In the genomic region with DNA sequence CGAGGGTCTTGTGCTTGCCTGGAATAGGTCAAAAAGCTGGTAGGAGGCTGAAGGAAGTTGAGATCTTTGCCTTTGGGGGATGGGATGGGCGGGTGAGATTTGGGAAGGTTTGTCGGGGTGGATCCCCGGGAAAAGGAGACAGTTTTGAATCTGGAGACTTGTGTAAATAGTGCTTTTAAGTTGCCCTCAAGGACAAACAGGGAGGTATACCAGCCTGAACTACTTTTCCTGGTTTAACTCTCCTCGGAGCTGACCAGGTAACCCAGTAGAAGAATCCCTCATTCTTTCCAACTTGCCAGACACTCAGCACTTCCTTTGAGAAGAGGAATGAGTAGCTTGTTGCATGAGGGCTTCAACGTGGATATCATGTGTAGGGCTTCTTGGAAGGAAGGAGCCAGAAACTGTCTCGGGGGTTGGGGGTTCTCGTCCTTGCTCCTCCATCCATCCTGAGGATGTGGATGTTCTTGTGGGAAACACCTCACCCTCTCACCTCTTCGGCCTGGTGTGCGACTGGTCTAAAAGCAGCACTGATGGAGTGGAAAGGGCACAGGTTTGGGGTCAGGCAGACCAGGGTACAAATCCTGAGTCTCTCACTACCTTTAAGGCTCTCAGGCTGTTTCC, we compare ENCODE assay signal across 9 cellular contexts. TPM values are rescaled to one million over a fixed set of nuclear protein-coding genes. Genes with fewer than 3 reads are reported as not detected.
DNase-seq lines count a peak whose midpoint lies in the region; ATAC-seq and TF ChIP-seq lines count a peak whose summit lies in the region.
"Had no signal": no experiment of that assay in that cellular context is flagged by ENCODE, and none has a peak within 500 bp of the region (broad histone marks: within the 10 kb centered on the region; RNA-seq: fewer than 3 reads in every experiment).

No MANE protein-coding gene starts in this region.

- H3K27me3 Mint-ChIP-seq in naive B cell: peaks cover 39 to 77% (median 75%) of the 10 kb centered on the region in 3 donors

- DNase-seq in ACHN (peak; percentile 21), HT-29 (ENCODE audit: low spot score) (peak; percentile 28), choroid plexus epithelial cell (ENCODE audit: low read depth) (peak; percentile 14), naive B cell (no peak), NCI-H82 (lab: John Stamatoyannopoulos, UW) (no peak)
- DNase-seq: occipital lobe had no signal

- H3K4me3 Mint-ChIP-seq in naive B cell: peak overlapping the region in 7 of 8 donors; percentile 16 to 92 (median 74)

- no peaks in the 10 kb centered on the region for H3K36me3 Mint-ChIP-seq in naive B cell

- H3K9me3 Mint-ChIP-seq in naive B cell: peaks cover 0 to 4% (median 0%) of the 10 kb centered on the region in 7 donors

- peaks cover 15 to 20% (median 16%) of the 10 kb centered on the region in 3 donors for H3K4me1 Mint-ChIP-seq in naive B cell

- no peak for TF ChIP-seq CTCF in choroid plexus epithelial cell (conservative IDR thresholded peaks at IDR 0.05; ENCODE audit: low read depth, low read length)

- in situ Hi-C loops in ACHN (cut with HindIII; ENCODE audit: low pct_ligation_motif_present, low pct_unique_long_range_greater_than_20kb, low sequenced_read_pairs): no loop called here

- no peak overlapping the region for H3K27ac Mint-ChIP-seq in naive B cell

- no peak for ATAC-seq in naive B cell (ENCODE audit: low read depth in 2 of 2)
- no peak for ATAC-seq in HG03520 (IDR thresholded peaks at IDR 0.05; ENCODE audit: unreplicated experiment)
- no peak for ATAC-seq in GM21367 (IDR thresholded peaks at IDR 0.05; ENCODE audit: unreplicated experiment)
- ATAC-seq in GM18909 (IDR thresholded peaks at IDR 0.05; ENCODE audit: poor library complexity, unreplicated experiment): no peak

- H3K4me3 ChIP-seq in choroid plexus epithelial cell (ENCODE audit: low read depth, low read length): peak overlapping the region; percentile 68

RNA-seq across cellular contexts. Expression of a gene that starts 1.9 kb away (rescaled TPM):
- total RNA-seq in HT-29 (2014; rRNA removed; shearing (Covaris generic)): 51.0 and 54.4 TPM in 2 replicates
- polyA plus RNA-seq in naive B cell (ENCODE audit: low read depth in 6 of 6): not detected

Comparison
In these comparisons a context has a peak if more than half of its experiments do, and no peak if none do; other contexts are left out.
1. DNase-seq: peak in ACHN (single experiment), HT-29 (single experiment) and choroid plexus epithelial cell (single experiment); none in naive B cell (single experiment) and NCI-H82 (single experiment).